ENCODE assay signal across 1 cellular context in the genomic region with DNA sequence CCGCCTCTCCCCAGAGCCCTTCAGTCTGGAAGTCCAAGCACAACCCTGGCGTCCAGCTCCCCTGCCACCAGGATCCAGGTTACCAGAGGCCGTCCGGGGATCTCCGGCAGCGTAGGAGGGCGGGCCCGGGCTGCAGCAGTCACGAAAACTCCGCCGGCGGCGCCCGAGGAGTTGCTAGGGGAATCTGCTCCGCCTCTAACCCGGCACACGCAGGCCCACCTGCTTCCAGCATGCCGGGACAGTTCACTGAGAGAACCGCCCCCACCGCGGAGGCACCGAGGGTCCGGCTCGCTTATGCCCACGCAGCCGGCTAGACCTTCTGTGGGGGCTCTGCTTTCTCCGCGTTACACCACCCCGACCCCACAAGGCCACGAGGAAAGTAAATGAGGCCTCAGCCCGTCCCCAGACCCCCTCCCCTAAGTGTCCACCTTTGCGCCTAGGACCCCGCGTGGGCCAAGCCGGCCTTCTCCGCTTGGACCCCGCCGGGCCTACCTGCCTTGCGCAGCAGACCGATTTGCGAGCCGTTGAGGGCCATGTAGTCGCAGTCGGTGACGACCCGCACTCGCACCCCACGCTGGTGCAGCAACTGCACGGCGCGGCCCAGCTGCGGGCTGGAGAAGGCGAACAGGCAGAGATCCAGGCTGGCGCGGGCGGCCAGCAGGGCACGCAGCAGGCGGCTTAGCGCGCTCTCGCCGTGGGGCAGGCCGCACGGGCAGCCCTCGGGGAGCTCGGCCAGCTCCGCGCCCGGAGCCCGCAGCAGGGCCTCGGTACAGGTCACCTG.
TF ChIP-seq lines count a peak whose summit lies in the region.

No MANE protein-coding gene starts in this region.

TF ChIP-seq in K562, 482 proteins besides CTCF, POLR2A, EP300 and RAD21 (continued from another document and continues in another):
- TF ChIP-seq, protein P1, sequence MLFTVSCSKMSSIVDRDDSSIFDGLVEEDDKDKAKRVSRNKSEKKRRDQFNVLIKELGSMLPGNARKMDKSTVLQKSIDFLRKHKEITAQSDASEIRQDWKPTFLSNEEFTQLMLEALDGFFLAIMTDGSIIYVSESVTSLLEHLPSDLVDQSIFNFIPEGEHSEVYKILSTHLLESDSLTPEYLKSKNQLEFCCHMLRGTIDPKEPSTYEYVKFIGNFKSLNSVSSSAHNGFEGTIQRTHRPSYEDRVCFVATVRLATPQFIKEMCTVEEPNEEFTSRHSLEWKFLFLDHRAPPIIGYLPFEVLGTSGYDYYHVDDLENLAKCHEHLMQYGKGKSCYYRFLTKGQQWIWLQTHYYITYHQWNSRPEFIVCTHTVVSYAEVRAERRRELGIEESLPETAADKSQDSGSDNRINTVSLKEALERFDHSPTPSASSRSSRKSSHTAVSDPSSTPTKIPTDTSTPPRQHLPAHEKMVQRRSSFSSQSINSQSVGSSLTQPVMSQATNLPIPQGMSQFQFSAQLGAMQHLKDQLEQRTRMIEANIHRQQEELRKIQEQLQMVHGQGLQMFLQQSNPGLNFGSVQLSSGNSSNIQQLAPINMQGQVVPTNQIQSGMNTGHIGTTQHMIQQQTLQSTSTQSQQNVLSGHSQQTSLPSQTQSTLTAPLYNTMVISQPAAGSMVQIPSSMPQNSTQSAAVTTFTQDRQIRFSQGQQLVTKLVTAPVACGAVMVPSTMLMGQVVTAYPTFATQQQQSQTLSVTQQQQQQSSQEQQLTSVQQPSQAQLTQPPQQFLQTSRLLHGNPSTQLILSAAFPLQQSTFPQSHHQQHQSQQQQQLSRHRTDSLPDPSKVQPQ (CRISPR knock-in tag; IDR thresholded peaks at IDR 0.05; ENCODE audit: borderline replicate concordance) = no peak
- TF ChIP-seq ZNF274 (IDR thresholded peaks at IDR 0.05; ENCODE audit: borderline replicate concordance, low read depth, low read length) (no peak), FUS (optimal IDR thresholded peaks at IDR 0.05; ENCODE audit: low read depth, low read length) (no peak), NFATC3 (IDR thresholded peaks at IDR 0.05) (no peak), DACH1 (IDR thresholded peaks at IDR 0.05; ENCODE audit: partially characterized antibody) (no peak), IRF2 (CRISPR knock-in tag; IDR thresholded peaks at IDR 0.05) (no peak), NFIX (CRISPR knock-in tag; IDR thresholded peaks at IDR 0.05; ENCODE audit: low read depth) (no peak), ETV6 (IDR thresholded peaks at IDR 0.05; ENCODE audit: borderline replicate concordance in 1 of 2, low read depth in 2 of 2, low read length in 1 of 2) (no peak), ETV6 (CRISPR knock-in tag; IDR thresholded peaks at IDR 0.05; ENCODE audit: borderline replicate concordance) (no peak), SP1 (CRISPR knock-in tag; IDR thresholded peaks at IDR 0.05) (peak; percentile 41; the same call in 1 of the 2 replicates), EGR1 (conservative IDR thresholded peaks at IDR 0.05) (no peak; the same call in 1 of the 2 replicates), TAF7 (tag; IDR thresholded peaks at IDR 0.05) (no peak), NRF1 (conservative IDR thresholded peaks at IDR 0.05 in 1 of 2, IDR thresholded peaks at IDR 0.05 in 1 of 2) (peak in 1 of 2 experiments; percentile 41; a peak in 1 of 4 replicates), RBM25 (IDR thresholded peaks at IDR 0.05; ENCODE audit: low read depth, low read length, severe bottlenecking) (no peak)
- TF ChIP-seq, protein P2, sequence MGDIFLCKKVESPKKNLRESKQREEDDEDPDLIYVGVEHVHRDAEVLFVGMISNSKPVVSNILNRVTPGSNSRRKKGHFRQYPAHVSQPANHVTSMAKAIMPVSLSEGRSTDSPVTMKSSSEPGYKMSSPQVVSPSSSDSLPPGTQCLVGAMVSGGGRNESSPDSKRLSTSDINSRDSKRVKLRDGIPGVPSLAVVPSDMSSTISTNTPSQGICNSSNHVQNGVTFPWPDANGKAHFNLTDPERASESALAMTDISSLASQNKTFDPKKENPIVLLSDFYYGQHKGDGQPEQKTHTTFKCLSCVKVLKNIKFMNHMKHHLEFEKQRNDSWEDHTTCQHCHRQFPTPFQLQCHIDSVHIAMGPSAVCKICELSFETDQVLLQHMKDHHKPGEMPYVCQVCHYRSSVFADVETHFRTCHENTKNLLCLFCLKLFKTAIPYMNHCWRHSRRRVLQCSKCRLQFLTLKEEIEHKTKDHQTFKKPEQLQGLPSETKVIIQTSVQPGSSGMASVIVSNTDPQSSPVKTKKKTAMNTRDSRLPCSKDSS (IDR thresholded peaks at IDR 0.05; ENCODE audit: low read depth, partially characterized antibody) = no peak
- TF ChIP-seq, protein P3, sequence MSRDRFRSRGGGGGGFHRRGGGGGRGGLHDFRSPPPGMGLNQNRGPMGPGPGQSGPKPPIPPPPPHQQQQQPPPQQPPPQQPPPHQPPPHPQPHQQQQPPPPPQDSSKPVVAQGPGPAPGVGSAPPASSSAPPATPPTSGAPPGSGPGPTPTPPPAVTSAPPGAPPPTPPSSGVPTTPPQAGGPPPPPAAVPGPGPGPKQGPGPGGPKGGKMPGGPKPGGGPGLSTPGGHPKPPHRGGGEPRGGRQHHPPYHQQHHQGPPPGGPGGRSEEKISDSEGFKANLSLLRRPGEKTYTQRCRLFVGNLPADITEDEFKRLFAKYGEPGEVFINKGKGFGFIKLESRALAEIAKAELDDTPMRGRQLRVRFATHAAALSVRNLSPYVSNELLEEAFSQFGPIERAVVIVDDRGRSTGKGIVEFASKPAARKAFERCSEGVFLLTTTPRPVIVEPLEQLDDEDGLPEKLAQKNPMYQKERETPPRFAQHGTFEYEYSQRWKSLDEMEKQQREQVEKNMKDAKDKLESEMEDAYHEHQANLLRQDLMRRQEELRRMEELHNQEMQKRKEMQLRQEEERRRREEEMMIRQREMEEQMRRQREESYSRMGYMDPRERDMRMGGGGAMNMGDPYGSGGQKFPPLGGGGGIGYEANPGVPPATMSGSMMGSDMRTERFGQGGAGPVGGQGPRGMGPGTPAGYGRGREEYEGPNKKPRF (IDR thresholded peaks at IDR 0.05; ENCODE audit: low read depth, low read length) = no peak
- TF ChIP-seq, protein P4, sequence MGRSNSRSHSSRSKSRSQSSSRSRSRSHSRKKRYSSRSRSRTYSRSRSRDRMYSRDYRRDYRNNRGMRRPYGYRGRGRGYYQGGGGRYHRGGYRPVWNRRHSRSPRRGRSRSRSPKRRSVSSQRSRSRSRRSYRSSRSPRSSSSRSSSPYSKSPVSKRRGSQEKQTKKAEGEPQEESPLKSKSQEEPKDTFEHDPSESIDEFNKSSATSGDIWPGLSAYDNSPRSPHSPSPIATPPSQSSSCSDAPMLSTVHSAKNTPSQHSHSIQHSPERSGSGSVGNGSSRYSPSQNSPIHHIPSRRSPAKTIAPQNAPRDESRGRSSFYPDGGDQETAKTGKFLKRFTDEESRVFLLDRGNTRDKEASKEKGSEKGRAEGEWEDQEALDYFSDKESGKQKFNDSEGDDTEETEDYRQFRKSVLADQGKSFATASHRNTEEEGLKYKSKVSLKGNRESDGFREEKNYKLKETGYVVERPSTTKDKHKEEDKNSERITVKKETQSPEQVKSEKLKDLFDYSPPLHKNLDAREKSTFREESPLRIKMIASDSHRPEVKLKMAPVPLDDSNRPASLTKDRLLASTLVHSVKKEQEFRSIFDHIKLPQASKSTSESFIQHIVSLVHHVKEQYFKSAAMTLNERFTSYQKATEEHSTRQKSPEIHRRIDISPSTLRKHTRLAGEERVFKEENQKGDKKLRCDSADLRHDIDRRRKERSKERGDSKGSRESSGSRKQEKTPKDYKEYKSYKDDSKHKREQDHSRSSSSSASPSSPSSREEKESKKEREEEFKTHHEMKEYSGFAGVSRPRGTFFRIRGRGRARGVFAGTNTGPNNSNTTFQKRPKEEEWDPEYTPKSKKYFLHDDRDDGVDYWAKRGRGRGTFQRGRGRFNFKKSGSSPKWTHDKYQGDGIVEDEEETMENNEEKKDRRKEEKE (IDR thresholded peaks at IDR 0.05; ENCODE audit: borderline replicate concordance in 1 of 2, control insufficient read depth in 1 of 2, low read depth in 2 of 2, low read length in 1 of 2) = no peak
- TF ChIP-seq, protein P5, sequence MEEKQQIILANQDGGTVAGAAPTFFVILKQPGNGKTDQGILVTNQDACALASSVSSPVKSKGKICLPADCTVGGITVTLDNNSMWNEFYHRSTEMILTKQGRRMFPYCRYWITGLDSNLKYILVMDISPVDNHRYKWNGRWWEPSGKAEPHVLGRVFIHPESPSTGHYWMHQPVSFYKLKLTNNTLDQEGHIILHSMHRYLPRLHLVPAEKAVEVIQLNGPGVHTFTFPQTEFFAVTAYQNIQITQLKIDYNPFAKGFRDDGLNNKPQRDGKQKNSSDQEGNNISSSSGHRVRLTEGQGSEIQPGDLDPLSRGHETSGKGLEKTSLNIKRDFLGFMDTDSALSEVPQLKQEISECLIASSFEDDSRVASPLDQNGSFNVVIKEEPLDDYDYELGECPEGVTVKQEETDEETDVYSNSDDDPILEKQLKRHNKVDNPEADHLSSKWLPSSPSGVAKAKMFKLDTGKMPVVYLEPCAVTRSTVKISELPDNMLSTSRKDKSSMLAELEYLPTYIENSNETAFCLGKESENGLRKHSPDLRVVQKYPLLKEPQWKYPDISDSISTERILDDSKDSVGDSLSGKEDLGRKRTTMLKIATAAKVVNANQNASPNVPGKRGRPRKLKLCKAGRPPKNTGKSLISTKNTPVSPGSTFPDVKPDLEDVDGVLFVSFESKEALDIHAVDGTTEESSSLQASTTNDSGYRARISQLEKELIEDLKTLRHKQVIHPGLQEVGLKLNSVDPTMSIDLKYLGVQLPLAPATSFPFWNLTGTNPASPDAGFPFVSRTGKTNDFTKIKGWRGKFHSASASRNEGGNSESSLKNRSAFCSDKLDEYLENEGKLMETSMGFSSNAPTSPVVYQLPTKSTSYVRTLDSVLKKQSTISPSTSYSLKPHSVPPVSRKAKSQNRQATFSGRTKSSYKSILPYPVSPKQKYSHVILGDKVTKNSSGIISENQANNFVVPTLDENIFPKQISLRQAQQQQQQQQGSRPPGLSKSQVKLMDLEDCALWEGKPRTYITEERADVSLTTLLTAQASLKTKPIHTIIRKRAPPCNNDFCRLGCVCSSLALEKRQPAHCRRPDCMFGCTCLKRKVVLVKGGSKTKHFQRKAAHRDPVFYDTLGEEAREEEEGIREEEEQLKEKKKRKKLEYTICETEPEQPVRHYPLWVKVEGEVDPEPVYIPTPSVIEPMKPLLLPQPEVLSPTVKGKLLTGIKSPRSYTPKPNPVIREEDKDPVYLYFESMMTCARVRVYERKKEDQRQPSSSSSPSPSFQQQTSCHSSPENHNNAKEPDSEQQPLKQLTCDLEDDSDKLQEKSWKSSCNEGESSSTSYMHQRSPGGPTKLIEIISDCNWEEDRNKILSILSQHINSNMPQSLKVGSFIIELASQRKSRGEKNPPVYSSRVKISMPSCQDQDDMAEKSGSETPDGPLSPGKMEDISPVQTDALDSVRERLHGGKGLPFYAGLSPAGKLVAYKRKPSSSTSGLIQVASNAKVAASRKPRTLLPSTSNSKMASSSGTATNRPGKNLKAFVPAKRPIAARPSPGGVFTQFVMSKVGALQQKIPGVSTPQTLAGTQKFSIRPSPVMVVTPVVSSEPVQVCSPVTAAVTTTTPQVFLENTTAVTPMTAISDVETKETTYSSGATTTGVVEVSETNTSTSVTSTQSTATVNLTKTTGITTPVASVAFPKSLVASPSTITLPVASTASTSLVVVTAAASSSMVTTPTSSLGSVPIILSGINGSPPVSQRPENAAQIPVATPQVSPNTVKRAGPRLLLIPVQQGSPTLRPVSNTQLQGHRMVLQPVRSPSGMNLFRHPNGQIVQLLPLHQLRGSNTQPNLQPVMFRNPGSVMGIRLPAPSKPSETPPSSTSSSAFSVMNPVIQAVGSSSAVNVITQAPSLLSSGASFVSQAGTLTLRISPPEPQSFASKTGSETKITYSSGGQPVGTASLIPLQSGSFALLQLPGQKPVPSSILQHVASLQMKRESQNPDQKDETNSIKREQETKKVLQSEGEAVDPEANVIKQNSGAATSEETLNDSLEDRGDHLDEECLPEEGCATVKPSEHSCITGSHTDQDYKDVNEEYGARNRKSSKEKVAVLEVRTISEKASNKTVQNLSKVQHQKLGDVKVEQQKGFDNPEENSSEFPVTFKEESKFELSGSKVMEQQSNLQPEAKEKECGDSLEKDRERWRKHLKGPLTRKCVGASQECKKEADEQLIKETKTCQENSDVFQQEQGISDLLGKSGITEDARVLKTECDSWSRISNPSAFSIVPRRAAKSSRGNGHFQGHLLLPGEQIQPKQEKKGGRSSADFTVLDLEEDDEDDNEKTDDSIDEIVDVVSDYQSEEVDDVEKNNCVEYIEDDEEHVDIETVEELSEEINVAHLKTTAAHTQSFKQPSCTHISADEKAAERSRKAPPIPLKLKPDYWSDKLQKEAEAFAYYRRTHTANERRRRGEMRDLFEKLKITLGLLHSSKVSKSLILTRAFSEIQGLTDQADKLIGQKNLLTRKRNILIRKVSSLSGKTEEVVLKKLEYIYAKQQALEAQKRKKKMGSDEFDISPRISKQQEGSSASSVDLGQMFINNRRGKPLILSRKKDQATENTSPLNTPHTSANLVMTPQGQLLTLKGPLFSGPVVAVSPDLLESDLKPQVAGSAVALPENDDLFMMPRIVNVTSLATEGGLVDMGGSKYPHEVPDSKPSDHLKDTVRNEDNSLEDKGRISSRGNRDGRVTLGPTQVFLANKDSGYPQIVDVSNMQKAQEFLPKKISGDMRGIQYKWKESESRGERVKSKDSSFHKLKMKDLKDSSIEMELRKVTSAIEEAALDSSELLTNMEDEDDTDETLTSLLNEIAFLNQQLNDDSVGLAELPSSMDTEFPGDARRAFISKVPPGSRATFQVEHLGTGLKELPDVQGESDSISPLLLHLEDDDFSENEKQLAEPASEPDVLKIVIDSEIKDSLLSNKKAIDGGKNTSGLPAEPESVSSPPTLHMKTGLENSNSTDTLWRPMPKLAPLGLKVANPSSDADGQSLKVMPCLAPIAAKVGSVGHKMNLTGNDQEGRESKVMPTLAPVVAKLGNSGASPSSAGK (IDR thresholded peaks at IDR 0.05) = 0 out of 2 replicates have a peak, but pooled peaks have one; percentile 35
- TF ChIP-seq, protein P6, sequence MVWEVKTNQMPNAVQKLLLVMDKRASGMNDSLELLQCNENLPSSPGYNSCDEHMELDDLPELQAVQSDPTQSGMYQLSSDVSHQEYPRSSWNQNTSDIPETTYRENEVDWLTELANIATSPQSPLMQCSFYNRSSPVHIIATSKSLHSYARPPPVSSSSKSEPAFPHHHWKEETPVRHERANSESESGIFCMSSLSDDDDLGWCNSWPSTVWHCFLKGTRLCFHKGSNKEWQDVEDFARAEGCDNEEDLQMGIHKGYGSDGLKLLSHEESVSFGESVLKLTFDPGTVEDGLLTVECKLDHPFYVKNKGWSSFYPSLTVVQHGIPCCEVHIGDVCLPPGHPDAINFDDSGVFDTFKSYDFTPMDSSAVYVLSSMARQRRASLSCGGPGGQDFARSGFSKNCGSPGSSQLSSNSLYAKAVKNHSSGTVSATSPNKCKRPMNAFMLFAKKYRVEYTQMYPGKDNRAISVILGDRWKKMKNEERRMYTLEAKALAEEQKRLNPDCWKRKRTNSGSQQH (CRISPR knock-in tag; IDR thresholded peaks at IDR 0.05) = no peak
